ENCODE assay signal across 1 cellular context in genomic region chr17:57930239-57930638, GRCh38.
TF ChIP-seq lines count a peak whose summit lies in the region.

No MANE protein-coding gene starts in this region.

TF ChIP-seq in H1, 55 proteins besides CTCF, POLR2A, EP300 and RAD21:
- TF ChIP-seq RXRA (IDR thresholded peaks at IDR 0.05; ENCODE audit: insufficient read depth, low read depth, low read length) = no peak
- no peak for TF ChIP-seq KDM4A (IDR thresholded peaks at IDR 0.05; ENCODE audit: low read depth, low read length, severe bottlenecking)
- no peak for TF ChIP-seq TAF7 (optimal IDR thresholded peaks at IDR 0.05; ENCODE audit: borderline replicate concordance, low read depth, low read length)
- no peak for TF ChIP-seq SIRT6 (IDR thresholded peaks at IDR 0.05; ENCODE audit: low read length)
- TF ChIP-seq JUND (IDR thresholded peaks at IDR 0.05; ENCODE audit: low read length) = no peak
- TF ChIP-seq NANOG (IDR thresholded peaks at IDR 0.05; ENCODE audit: insufficient read depth, low read depth, low read length, poor library complexity, severe bottlenecking) = no peak
- TF ChIP-seq SP2 (IDR thresholded peaks at IDR 0.05; ENCODE audit: low read length) = no peak
- no peak for TF ChIP-seq EZH2 (IDR thresholded peaks at IDR 0.05; ENCODE audit: low read depth, low read length, severe bottlenecking)
- no peak for TF ChIP-seq USF2 (IDR thresholded peaks at IDR 0.05; ENCODE audit: low read length)
- no peak for TF ChIP-seq SIN3A (conservative IDR thresholded peaks at IDR 0.05 in 1 of 2, IDR thresholded peaks at IDR 0.05 in 1 of 2; ENCODE audit: low read depth in 1 of 2, low read length in 2 of 2)
- no peak for TF ChIP-seq SUZ12 (IDR thresholded peaks at IDR 0.05; ENCODE audit: low read length)
- TF ChIP-seq HDAC2 (IDR thresholded peaks at IDR 0.05; ENCODE audit: borderline replicate concordance in 1 of 2, low read depth in 2 of 2, low read length in 2 of 2) = no peak
- TF ChIP-seq ZNF274 (IDR thresholded peaks at IDR 0.05; ENCODE audit: borderline replicate concordance, extremely low read depth, low read length) = no peak
- TF ChIP-seq TEAD4 (IDR thresholded peaks at IDR 0.05; ENCODE audit: low read depth, low read length) = no peak
- TF ChIP-seq SP1 (IDR thresholded peaks at IDR 0.05; ENCODE audit: low read depth, low read length) = no peak
- no peak for TF ChIP-seq BCL11A (IDR thresholded peaks at IDR 0.05; ENCODE audit: low read depth in 2 of 2, low read length in 2 of 2)
- TF ChIP-seq SAP30 (IDR thresholded peaks at IDR 0.05; ENCODE audit: insufficient read depth, insufficient replicate concordance, low read length) = no peak
- TF ChIP-seq CREB1 (IDR thresholded peaks at IDR 0.05) = no peak
- TF ChIP-seq ASH2L (IDR thresholded peaks at IDR 0.05; ENCODE audit: low read length) = no peak
